8 cellular contexts compared by ENCODE assay signal in the genomic region with DNA sequence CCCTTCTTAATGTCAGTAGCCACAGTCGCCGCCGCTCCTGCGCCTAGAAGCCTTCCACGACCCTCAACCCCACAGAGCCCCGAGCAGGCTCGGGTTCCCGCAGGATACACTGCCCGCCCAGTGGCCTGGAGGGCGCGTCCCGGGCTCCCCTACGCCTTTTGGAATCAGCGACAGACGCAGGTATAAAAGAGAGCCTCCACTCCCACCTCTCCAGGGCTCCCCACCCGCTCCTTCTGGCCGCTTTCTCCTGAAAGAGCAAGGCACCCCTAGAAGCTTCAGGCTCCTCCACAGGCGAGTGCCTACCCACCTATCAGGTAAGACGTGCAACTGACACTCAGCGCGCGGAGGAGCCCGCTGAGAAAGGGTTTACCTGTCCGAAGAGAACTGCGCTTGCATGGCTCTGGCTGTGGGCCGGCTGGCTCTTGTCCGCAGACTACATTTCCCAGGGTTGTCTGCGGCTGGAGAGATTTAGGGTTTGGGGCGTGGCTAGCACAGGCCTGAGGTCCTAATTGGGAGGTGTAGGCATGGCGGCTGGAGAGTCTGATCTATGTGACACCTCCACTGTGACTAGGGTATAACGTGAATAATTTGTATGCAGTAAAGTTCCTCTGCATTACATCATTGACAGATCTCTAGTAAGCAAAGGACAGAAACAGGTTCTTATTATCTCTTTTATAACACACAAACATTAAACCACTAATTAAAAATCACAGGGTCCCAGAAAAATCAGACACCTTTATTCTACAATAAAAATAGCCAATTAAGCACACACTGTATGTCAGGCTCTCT. TPM values are rescaled to one million over a fixed set of nuclear protein-coding genes. Genes with fewer than 3 reads are reported as not detected.
DNase-seq lines count a peak whose midpoint lies in the region; TF ChIP-seq lines count a peak whose summit lies in the region.

No MANE protein-coding gene starts in this region.

- peaks cover 8% of the 10 kb centered on the region for H3K9me3 Mint-ChIP-seq in osteocyte (ENCODE audit: unreplicated experiment)

- peak; percentile 87 for DNase-seq in ELF-1 (ENCODE audit: low read depth, low spot score)
- DNase-seq in HPDE6-E6E7 (ENCODE audit: extremely low spot score), result peak; percentile 92
- DNase-seq in SKM-1 (lab: John Stamatoyannopoulos, UW; ENCODE audit: unreplicated experiment), result peak; percentile 35
- peak; percentile 80 for DNase-seq in adipocyte (ENCODE audit: low read depth)
- peak; percentile 87 for DNase-seq in cardiac septum (ENCODE audit: low spot score)
- DNase-seq in osteocyte (ENCODE audit: extremely low spot score, unreplicated experiment), result no peak
- DNase-seq in testis, result peak; percentile 88
- no peak for DNase-seq in NOMO-1 (lab: John Stamatoyannopoulos, UW; ENCODE audit: unreplicated experiment in 2 of 2)

- no peak for TF ChIP-seq POLR2A in testis (IDR thresholded peaks at IDR 0.05)

- H3K36me3 ChIP-seq in adipocyte (ENCODE audit: control insufficient read depth, insufficient read depth, low read length, severe bottlenecking) (no peaks in the 10 kb centered on the region), testis (ENCODE audit: low read depth, missing control alignments) (no peaks in the 10 kb centered on the region)

- H3K27me3 ChIP-seq in adipocyte (replicated peaks; ENCODE audit: control insufficient read depth, insufficient read depth, low read length) (peaks cover 6% of the 10 kb centered on the region), testis (no peaks in the 10 kb centered on the region)

- WGBS in testis, 2 donors, result 0 to 2% methylated on average over 6 to 31 of the region's 31 CpGs

- no peak overlapping the region for H3K9ac ChIP-seq in adipocyte (ENCODE audit: low read length)

- H3K4me3 Mint-ChIP-seq in osteocyte (ENCODE audit: unreplicated experiment), result peak overlapping the region; percentile 85

- intact Hi-C loops in cardiac septum (cut with DNase I) (no loop called here), testis (cut with DNase I; ENCODE audit: low total_unique reads) (no loop called here)

- H3K4me3 ChIP-seq in adipocyte (ENCODE audit: low read length), result peak overlapping the region; percentile 80
- H3K4me3 ChIP-seq in testis, result peak overlapping the region; percentile 71 to 79

- H3K9me3 ChIP-seq in adipocyte (ENCODE audit: control insufficient read depth, low read length) (no peaks in the 10 kb centered on the region), testis (no peaks in the 10 kb centered on the region)

- H3K27ac ChIP-seq in testis, result peak overlapping the region in 1 of 2 donors; percentile 70

- H3K27me3 Mint-ChIP-seq in osteocyte (ENCODE audit: unreplicated experiment), result peaks cover 2% of the 10 kb centered on the region

- H3K27ac Mint-ChIP-seq in osteocyte (ENCODE audit: unreplicated experiment), result no peak overlapping the region

- TF ChIP-seq CTCF in osteocyte (IDR thresholded peaks at IDR 0.05) (no peak), testis (IDR thresholded peaks at IDR 0.05) (no peak)

- H3K4me1 ChIP-seq in adipocyte (ENCODE audit: control insufficient read depth, insufficient read depth, low read length) (no peaks in the 10 kb centered on the region), testis (peaks cover 3% of the 10 kb centered on the region)

- peaks cover 13% of the 10 kb centered on the region for H3K4me1 Mint-ChIP-seq in osteocyte (ENCODE audit: unreplicated experiment)

- H3K36me3 Mint-ChIP-seq in osteocyte (ENCODE audit: unreplicated experiment), result no peaks in the 10 kb centered on the region

RNA-seq across cellular contexts. Expression of a gene that starts 13.5 kb away (rescaled TPM):
- 0.62 TPM for total RNA-seq in cardiac septum
- 2.4 and 4.0 TPM in 2 replicates for total RNA-seq in osteocyte
- total RNA-seq in testis, result 10 to 100 TPM; 11.8 to 12.5 TPM
- polyA plus RNA-seq in testis (ENCODE audit: insufficient read depth, low read depth, low replicate concordance), result 13.1 TPM

Comparison
In these comparisons a context has a peak if more than half of its experiments do, and no peak if none do; other contexts are left out.
1. DNase-seq: peak in ELF-1 (single experiment), HPDE6-E6E7 (single experiment), SKM-1 (single experiment), adipocyte (single experiment), cardiac septum (single experiment) and testis (single experiment); none in osteocyte (single experiment) and NOMO-1 (0 of 2).